In the genomic region with DNA sequence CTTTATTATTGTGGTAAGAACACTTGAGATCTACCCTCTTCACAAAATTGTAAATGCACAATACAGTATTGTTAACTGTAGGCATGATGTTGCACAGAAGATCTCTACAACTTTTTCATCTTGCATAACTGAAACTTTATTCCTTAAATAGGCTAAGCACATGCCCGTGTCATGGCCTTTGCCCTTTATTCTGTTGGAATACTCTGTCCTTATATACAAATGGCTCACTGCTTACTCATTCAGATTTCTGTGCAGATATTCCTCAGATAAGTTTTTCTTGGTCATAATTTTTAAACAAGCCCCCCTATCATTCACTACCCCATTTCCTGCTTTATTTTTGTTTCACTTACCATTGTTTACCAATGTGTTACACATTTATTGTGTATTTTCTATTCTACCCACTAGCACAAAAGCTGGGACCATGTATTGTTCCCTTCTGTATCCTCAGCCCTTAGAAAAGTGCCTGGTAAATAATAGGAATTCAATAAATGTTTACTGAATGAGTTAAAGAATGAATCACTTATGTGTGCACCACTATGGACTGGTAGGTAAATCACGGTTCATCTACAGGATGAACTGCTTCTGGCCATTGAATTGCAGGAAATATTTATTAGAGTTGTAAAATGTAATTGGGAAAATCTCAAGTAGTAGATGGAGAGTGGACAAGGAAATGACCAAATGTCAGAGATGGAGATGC, we compare ENCODE assay signal across 18 cellular contexts.
DNase-seq lines count a peak whose midpoint lies in the region; ATAC-seq and TF ChIP-seq lines count a peak whose summit lies in the region.
"Had no signal": no experiment of that assay in that cellular context is flagged by ENCODE, and none has a peak within 500 bp of the region (broad histone marks: within the 10 kb centered on the region; RNA-seq: fewer than 3 reads in every experiment).

No MANE protein-coding gene starts in this region.

- peaks cover 7% of the 10 kb centered on the region; the same call in 1 of the 2 replicates for H3K9me3 Mint-ChIP-seq in HFFc6
- no peaks in the 10 kb centered on the region for H3K9me3 Mint-ChIP-seq in activated T-cell treated with anti-CD3 and anti-CD28 coated beads, Interleukin-2, amount 50 U/mL, for 72 hours
- H3K9me3 Mint-ChIP-seq: CD4-positive, alpha-beta T cell had no signal

- in situ Hi-C loops in HAP-1 (cut with MboI; ENCODE audit: low sequenced_read_pairs): no loop called here

- no peak overlapping the region for H3K27ac Mint-ChIP-seq in HFFc6
- no peak overlapping the region for H3K27ac Mint-ChIP-seq in activated T-cell treated with anti-CD3 and anti-CD28 coated beads, Interleukin-2, amount 50 U/mL, for 72 hours
- H3K27ac Mint-ChIP-seq: B cell; CD4-positive, alpha-beta T cell; GM23338 had no signal

- DNase-seq in EH (ENCODE audit: low read depth): peak; percentile 16
- peak; percentile 16 for DNase-seq in HFFc6
- peak; percentile 7 for DNase-seq in RPMI7951 (ENCODE audit: low read depth)
- DNase-seq in foreskin fibroblast: peak; percentile 34 to 72
- DNase-seq in activated T-cell treated with anti-CD3 and anti-CD28 coated beads, Interleukin-2, amount 50 U/mL, for 72 hours: no peak
- no peak for DNase-seq in HAP-1 (ENCODE audit: low spot score in 2 of 2)
- DNase-seq: C1 segment of cervical spinal cord; Calu3; CD4-positive, alpha-beta T cell; DMS 273 treated with DMSO at 0.1 percent for 48 hours; DMS79 treated with DMSO at 0.1 percent for 48 hours; H7; Karpas-422 had no signal

- no peaks in the 10 kb centered on the region for H3K27me3 ChIP-seq in HAP-1 (ENCODE audit: low read depth)

- H3K4me3 ChIP-seq in foreskin fibroblast (ENCODE audit: low read depth in 1 of 2, low read length in 2 of 2) (no peak overlapping the region), HAP-1 (no peak overlapping the region)
- H3K4me3 ChIP-seq: GM12878, GM23338, K562 had no signal

- TF ChIP-seq CTCF in HFFc6 (IDR thresholded peaks at IDR 0.05) (no peak), foreskin fibroblast (IDR thresholded peaks at IDR 0.05; ENCODE audit: low read depth, low read length) (no peak)

- H3K4me1 Mint-ChIP-seq in HFFc6 (ENCODE audit: low read depth): no peaks in the 10 kb centered on the region
- H3K4me1 Mint-ChIP-seq in activated T-cell treated with anti-CD3 and anti-CD28 coated beads, Interleukin-2, amount 50 U/mL, for 72 hours (ENCODE audit: low read depth): no peaks in the 10 kb centered on the region
- H3K4me1 Mint-ChIP-seq: B cell, GM23338 had no signal

- no peaks in the 10 kb centered on the region for H3K27me3 Mint-ChIP-seq in HFFc6 (ENCODE audit: insufficient read depth)
- no peaks in the 10 kb centered on the region for H3K27me3 Mint-ChIP-seq in activated T-cell treated with anti-CD3 and anti-CD28 coated beads, Interleukin-2, amount 50 U/mL, for 72 hours (ENCODE audit: low read depth)

- no peaks in the 10 kb centered on the region for H3K9me3 ChIP-seq in HAP-1

- H3K36me3 ChIP-seq in HAP-1 (replicated peaks): no peaks in the 10 kb centered on the region

- no peak for ATAC-seq in activated T-cell treated with anti-CD3 and anti-CD28 coated beads, Interleukin-2, amount 50 U/mL, for 72 hours (replicated peaks in 1 of 2)
- ATAC-seq in HG03520 (IDR thresholded peaks at IDR 0.05; ENCODE audit: unreplicated experiment): no peak
- ATAC-seq: GM12878, GM23338, K562 had no signal

- peaks cover 7% of the 10 kb centered on the region for H3K4me1 ChIP-seq in HAP-1

- H3K36me3 Mint-ChIP-seq in HFFc6 (ENCODE audit: low read depth): no peaks in the 10 kb centered on the region
- H3K36me3 Mint-ChIP-seq in activated T-cell treated with anti-CD3 and anti-CD28 coated beads, Interleukin-2, amount 50 U/mL, for 72 hours (ENCODE audit: insufficient read depth in 2 of 2): no peaks in the 10 kb centered on the region

- no peak overlapping the region for H3K4me3 Mint-ChIP-seq in HFFc6
- H3K4me3 Mint-ChIP-seq in activated T-cell treated with anti-CD3 and anti-CD28 coated beads, Interleukin-2, amount 50 U/mL, for 72 hours: no peak overlapping the region
- H3K4me3 Mint-ChIP-seq: B cell; CD4-positive, alpha-beta T cell; GM23338 had no signal

Comparison
In these comparisons a context has a peak if more than half of its experiments do, and no peak if none do; other contexts are left out.
1. DNase-seq: peak in EH (single experiment), HFFc6 (single experiment), RPMI7951 (single experiment) and foreskin fibroblast (2 of 2); none in activated T-cell treated with anti-CD3 and anti-CD28 coated beads, Interleukin-2, amount 50 U/mL, for 72 hours (0 of 2) and HAP-1 (0 of 2).